ENCODE assay signal across 2 cellular contexts in the genomic region with DNA sequence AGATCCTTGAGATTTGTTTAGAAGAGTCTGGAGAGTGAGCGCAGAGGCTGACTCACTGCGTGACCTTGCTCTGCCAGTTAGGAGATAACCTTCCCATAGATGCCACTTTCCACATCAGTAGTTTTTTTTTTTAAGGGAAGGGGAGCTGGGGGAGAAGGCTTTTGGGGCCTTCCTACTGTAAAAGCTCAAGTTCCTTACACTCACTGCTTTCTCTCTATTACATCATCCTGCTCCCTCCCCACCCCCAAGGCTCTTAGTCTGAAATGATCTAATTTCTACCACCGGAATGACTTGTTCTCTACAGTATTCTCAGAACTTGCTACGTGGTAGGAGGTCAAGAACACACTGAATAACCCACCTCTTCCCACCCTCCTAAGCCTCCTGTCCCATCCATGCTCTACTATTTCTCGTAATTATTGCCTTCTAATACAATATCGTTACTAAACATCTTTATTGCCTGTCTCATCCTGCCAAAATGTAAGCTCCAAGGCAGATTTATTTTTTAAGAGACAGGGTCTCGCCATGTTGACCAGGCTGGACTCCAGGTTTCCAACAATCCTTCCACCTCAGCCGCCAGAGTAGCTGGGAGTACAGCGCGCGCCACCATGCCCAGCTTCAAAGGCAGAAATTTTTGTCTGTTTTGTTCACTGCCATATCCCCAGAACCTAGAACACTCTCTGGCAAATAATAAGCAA.
TF ChIP-seq lines count a peak whose summit lies in the region.

No MANE protein-coding gene starts in this region.

TF ChIP-seq in SK-N-SH, 30 proteins besides CTCF, POLR2A, EP300 and RAD21:
- peak; percentile 29; the same call in 1 of the 2 replicates for TF ChIP-seq TAF1 (IDR thresholded peaks at IDR 0.05; ENCODE audit: borderline replicate concordance, low read depth, low read length)
- peak; percentile 55; the same call in 1 of the 2 replicates for TF ChIP-seq POLR2AphosphoS5 (IDR thresholded peaks at IDR 0.05; ENCODE audit: low read depth, low read length)
- TF ChIP-seq, protein P1, sequence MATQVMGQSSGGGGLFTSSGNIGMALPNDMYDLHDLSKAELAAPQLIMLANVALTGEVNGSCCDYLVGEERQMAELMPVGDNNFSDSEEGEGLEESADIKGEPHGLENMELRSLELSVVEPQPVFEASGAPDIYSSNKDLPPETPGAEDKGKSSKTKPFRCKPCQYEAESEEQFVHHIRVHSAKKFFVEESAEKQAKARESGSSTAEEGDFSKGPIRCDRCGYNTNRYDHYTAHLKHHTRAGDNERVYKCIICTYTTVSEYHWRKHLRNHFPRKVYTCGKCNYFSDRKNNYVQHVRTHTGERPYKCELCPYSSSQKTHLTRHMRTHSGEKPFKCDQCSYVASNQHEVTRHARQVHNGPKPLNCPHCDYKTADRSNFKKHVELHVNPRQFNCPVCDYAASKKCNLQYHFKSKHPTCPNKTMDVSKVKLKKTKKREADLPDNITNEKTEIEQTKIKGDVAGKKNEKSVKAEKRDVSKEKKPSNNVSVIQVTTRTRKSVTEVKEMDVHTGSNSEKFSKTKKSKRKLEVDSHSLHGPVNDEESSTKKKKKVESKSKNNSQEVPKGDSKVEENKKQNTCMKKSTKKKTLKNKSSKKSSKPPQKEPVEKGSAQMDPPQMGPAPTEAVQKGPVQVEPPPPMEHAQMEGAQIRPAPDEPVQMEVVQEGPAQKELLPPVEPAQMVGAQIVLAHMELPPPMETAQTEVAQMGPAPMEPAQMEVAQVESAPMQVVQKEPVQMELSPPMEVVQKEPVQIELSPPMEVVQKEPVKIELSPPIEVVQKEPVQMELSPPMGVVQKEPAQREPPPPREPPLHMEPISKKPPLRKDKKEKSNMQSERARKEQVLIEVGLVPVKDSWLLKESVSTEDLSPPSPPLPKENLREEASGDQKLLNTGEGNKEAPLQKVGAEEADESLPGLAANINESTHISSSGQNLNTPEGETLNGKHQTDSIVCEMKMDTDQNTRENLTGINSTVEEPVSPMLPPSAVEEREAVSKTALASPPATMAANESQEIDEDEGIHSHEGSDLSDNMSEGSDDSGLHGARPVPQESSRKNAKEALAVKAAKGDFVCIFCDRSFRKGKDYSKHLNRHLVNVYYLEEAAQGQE (IDR thresholded peaks at IDR 0.05; ENCODE audit: low read depth, low read length): no peak
- TF ChIP-seq FOXJ3 (CRISPR knock-in tag; IDR thresholded peaks at IDR 0.05): no peak
- no peak for TF ChIP-seq GABPA (IDR thresholded peaks at IDR 0.05; ENCODE audit: low read depth)

TF ChIP-seq in SK-N-SH treated with all-trans-retinoic acid at 6 μM for 48 hours, 23 proteins besides CTCF, POLR2A, EP300 and RAD21:
- TF ChIP-seq CSDC2 (CRISPR knock-in tag; IDR thresholded peaks at IDR 0.05) (no peak), ZNF8 (CRISPR knock-in tag; IDR thresholded peaks at IDR 0.05) (no peak), ZC3H10 (CRISPR knock-in tag; IDR thresholded peaks at IDR 0.05) (no peak), ISL1 (CRISPR knock-in tag; IDR thresholded peaks at IDR 0.05) (no peak)
- TF ChIP-seq, protein P2, sequence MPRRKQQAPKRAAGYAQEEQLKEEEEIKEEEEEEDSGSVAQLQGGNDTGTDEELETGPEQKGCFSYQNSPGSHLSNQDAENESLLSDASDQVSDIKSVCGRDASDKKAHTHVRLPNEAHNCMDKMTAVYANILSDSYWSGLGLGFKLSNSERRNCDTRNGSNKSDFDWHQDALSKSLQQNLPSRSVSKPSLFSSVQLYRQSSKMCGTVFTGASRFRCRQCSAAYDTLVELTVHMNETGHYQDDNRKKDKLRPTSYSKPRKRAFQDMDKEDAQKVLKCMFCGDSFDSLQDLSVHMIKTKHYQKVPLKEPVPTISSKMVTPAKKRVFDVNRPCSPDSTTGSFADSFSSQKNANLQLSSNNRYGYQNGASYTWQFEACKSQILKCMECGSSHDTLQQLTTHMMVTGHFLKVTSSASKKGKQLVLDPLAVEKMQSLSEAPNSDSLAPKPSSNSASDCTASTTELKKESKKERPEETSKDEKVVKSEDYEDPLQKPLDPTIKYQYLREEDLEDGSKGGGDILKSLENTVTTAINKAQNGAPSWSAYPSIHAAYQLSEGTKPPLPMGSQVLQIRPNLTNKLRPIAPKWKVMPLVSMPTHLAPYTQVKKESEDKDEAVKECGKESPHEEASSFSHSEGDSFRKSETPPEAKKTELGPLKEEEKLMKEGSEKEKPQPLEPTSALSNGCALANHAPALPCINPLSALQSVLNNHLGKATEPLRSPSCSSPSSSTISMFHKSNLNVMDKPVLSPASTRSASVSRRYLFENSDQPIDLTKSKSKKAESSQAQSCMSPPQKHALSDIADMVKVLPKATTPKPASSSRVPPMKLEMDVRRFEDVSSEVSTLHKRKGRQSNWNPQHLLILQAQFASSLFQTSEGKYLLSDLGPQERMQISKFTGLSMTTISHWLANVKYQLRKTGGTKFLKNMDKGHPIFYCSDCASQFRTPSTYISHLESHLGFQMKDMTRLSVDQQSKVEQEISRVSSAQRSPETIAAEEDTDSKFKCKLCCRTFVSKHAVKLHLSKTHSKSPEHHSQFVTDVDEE (CRISPR knock-in tag; IDR thresholded peaks at IDR 0.05): no peak
- TF ChIP-seq, protein P3, sequence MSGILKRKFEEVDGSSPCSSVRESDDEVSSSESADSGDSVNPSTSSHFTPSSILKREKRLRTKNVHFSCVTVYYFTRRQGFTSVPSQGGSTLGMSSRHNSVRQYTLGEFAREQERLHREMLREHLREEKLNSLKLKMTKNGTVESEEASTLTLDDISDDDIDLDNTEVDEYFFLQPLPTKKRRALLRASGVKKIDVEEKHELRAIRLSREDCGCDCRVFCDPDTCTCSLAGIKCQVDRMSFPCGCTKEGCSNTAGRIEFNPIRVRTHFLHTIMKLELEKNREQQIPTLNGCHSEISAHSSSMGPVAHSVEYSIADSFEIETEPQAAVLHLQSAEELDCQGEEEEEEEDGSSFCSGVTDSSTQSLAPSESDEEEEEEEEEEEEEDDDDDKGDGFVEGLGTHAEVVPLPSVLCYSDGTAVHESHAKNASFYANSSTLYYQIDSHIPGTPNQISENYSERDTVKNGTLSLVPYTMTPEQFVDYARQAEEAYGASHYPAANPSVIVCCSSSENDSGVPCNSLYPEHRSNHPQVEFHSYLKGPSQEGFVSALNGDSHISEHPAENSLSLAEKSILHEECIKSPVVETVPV (CRISPR knock-in tag; IDR thresholded peaks at IDR 0.05): no peak
- TF ChIP-seq, protein P4, sequence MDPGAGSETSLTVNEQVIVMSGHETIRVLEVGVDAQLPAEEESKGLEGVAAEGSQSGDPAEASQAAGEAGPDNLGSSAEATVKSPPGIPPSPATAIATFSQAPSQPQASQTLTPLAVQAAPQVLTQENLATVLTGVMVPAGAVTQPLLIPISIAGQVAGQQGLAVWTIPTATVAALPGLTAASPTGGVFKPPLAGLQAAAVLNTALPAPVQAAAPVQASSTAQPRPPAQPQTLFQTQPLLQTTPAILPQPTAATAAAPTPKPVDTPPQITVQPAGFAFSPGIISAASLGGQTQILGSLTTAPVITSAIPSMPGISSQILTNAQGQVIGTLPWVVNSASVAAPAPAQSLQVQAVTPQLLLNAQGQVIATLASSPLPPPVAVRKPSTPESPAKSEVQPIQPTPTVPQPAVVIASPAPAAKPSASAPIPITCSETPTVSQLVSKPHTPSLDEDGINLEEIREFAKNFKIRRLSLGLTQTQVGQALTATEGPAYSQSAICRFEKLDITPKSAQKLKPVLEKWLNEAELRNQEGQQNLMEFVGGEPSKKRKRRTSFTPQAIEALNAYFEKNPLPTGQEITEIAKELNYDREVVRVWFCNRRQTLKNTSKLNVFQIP (CRISPR knock-in tag; IDR thresholded peaks at IDR 0.05; ENCODE audit: borderline replicate concordance, low read depth): no peak
- TF ChIP-seq, protein P5, sequence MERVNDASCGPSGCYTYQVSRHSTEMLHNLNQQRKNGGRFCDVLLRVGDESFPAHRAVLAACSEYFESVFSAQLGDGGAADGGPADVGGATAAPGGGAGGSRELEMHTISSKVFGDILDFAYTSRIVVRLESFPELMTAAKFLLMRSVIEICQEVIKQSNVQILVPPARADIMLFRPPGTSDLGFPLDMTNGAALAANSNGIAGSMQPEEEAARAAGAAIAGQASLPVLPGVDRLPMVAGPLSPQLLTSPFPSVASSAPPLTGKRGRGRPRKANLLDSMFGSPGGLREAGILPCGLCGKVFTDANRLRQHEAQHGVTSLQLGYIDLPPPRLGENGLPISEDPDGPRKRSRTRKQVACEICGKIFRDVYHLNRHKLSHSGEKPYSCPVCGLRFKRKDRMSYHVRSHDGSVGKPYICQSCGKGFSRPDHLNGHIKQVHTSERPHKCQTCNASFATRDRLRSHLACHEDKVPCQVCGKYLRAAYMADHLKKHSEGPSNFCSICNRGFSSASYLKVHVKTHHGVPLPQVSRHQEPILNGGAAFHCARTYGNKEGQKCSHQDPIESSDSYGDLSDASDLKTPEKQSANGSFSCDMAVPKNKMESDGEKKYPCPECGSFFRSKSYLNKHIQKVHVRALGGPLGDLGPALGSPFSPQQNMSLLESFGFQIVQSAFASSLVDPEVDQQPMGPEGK (CRISPR knock-in tag; IDR thresholded peaks at IDR 0.05; ENCODE audit: borderline replicate concordance): no peak
TF ChIP-seq in SK-N-SH treated with all-trans-retinoic acid at 6 μM for 48 hours: peak in this region for 0.
